In genomic region chr6:75204959-75205775, GRCh38 we compare ENCODE assay signal across 8 cellular contexts. TPM values are rescaled to one million over a fixed set of nuclear protein-coding genes. Genes with fewer than 3 reads are reported as not detected.
DNase-seq lines count a peak whose midpoint lies in the region; ATAC-seq and TF ChIP-seq lines count a peak whose summit lies in the region.

No MANE protein-coding gene starts in this region.

- no peaks in the 10 kb centered on the region for H3K9me3 ChIP-seq in heart left ventricle
- no peaks in the 10 kb centered on the region for H3K9me3 ChIP-seq in prostate gland

- ATAC-seq in activated T-cell treated with anti-CD3 and anti-CD28 coated beads, Interleukin-2, amount 50 U/mL, for 4 hours: peak; percentile 5 to 11
- ATAC-seq in heart left ventricle: peak in 2 of 4 donors; percentile 2 to 3
- no peak for ATAC-seq in HG03439 (IDR thresholded peaks at IDR 0.05; ENCODE audit: unreplicated experiment)
- no peak for ATAC-seq in HG03045 (IDR thresholded peaks at IDR 0.05; ENCODE audit: unreplicated experiment)
- no peak for ATAC-seq in HG03442 (IDR thresholded peaks at IDR 0.05; ENCODE audit: unreplicated experiment)

- WGBS in heart left ventricle, 4 donors: 1 to 2% (median 1%) methylated on average over 37 to 47 of the region's 47 CpGs
- under 1% methylated on average over 47 of the region's 47 CpGs for WGBS in prostate gland

- peak overlapping the region; percentile 73 for H3K4me3 Mint-ChIP-seq in activated T-cell treated with anti-CD3 and anti-CD28 coated beads, Interleukin-2, amount 50 U/mL, for 4 hours

- H3K36me3 Mint-ChIP-seq in activated T-cell treated with anti-CD3 and anti-CD28 coated beads, Interleukin-2, amount 50 U/mL, for 4 hours (ENCODE audit: insufficient read depth): no peaks in the 10 kb centered on the region

- H3K27ac ChIP-seq in heart left ventricle (peak overlapping the region; percentile 9 to 87 (median 70)), prostate gland (peak overlapping the region; percentile 41 to 60)

- H3K4me1 ChIP-seq in heart left ventricle (peaks cover 0 to 62% (median 20%) of the 10 kb centered on the region in 12 donors), prostate gland (replicated peaks) (no peaks in the 10 kb centered on the region)

- intact Hi-C loops in heart left ventricle (cut with DNase I): loop anchor here (5.0 to 10.0 kb wide), 21 partner anchors 310 to 1530 kb away; no protein-coding TSS in a partner anchor
- intact Hi-C loops in prostate gland (cut with DNase I): loop anchor here (2.0 to 5.0 kb wide), 4 partner anchors 108 to 1348 kb away; no protein-coding TSS in a partner anchor

- peak overlapping the region; percentile 19 to 72 (median 58) for H3K4me3 ChIP-seq in heart left ventricle
- peak overlapping the region; percentile 37 to 38 for H3K4me3 ChIP-seq in prostate gland

- H3K4me1 Mint-ChIP-seq in activated T-cell treated with anti-CD3 and anti-CD28 coated beads, Interleukin-2, amount 50 U/mL, for 4 hours (ENCODE audit: low read depth): peaks cover 54% of the 10 kb centered on the region

- TF ChIP-seq CTCF in heart left ventricle (IDR thresholded peaks at IDR 0.05) (peak in 1 of 12 donors; percentile 4), prostate gland (IDR thresholded peaks at IDR 0.05) (no peak)

- no peak for TF ChIP-seq POLR2A in heart left ventricle (IDR thresholded peaks at IDR 0.05)
- TF ChIP-seq POLR2A in prostate gland (IDR thresholded peaks at IDR 0.05): no peak

- H3K27me3 ChIP-seq in heart left ventricle (peaks cover 2 to 80% (median 34%) of the 10 kb centered on the region in 9 donors), prostate gland (replicated peaks; ENCODE audit: insufficient read depth) (peaks cover 3% of the 10 kb centered on the region)

- no peaks in the 10 kb centered on the region for H3K9me3 Mint-ChIP-seq in activated T-cell treated with anti-CD3 and anti-CD28 coated beads, Interleukin-2, amount 50 U/mL, for 4 hours

- H3K36me3 ChIP-seq in heart left ventricle: no peaks in the 10 kb centered on the region
- H3K36me3 ChIP-seq in prostate gland: no peaks in the 10 kb centered on the region

- peak; percentile 12 for DNase-seq in stimulated activated CD4-positive, alpha-beta T cell treated with anti-CD3 and anti-CD28 coated beads, Interleukin-12 subunit alpha, Interleukin-12 subunit beta, amount 100 ng/mL, for 4 hours
- no peak for DNase-seq in stimulated activated CD4-positive, alpha-beta T cell treated with anti-CD3 and anti-CD28 coated beads, Interleukin-2, amount 100 ng/mL, for 48 hours
- no peak for DNase-seq in activated T-cell treated with anti-CD3 and anti-CD28 coated beads, Interleukin-2, amount 50 U/mL, for 4 hours
- DNase-seq in heart left ventricle (peak in 3 of 5 donors; percentile 36 to 54 (median 36)), prostate gland (ENCODE audit: low spot score) (no peak)

- H3K27me3 Mint-ChIP-seq in activated T-cell treated with anti-CD3 and anti-CD28 coated beads, Interleukin-2, amount 50 U/mL, for 4 hours (ENCODE audit: low read depth): peaks cover 84% of the 10 kb centered on the region

RNA-seq across cellular contexts. Expression of gene COL12A1, which starts 0.7 kb away (rescaled TPM):
- total RNA-seq in activated T-cell treated with anti-CD3 and anti-CD28 coated beads, Interleukin-2, amount 50 U/mL, for 4 hours: under 1 TPM; 0.29 to 0.40 (median 0.30) TPM
- total RNA-seq in heart left ventricle: 10 to 100 TPM in 8 of 9 donors, 1 to 10 TPM in 1; 9.4 to 26.8 (median 24.0) TPM
- 1 to 10 TPM; 3.1 to 4.7 TPM for polyA plus RNA-seq in heart left ventricle
- 10 to 100 TPM in 1 of 2 donors, 1 to 10 TPM in 1; 8.6 to 40.6 TPM for total RNA-seq in prostate gland

RNA-seq across cellular contexts. Expression of gene COX7A2, which starts 38.4 kb away (rescaled TPM):
- total RNA-seq in activated T-cell treated with anti-CD3 and anti-CD28 coated beads, Interleukin-2, amount 50 U/mL, for 4 hours: 100 to 1,000 TPM; 469 to 506 (median 486) TPM
- total RNA-seq in heart left ventricle: 1,000 to 10,000 TPM in 4 of 9 donors, 100 to 1,000 TPM in 5; 646 to 1,301 (median 986) TPM
- 1,000 to 10,000 TPM; 1,329 to 1,466 TPM for polyA plus RNA-seq in heart left ventricle
- total RNA-seq in prostate gland: 100 to 1,000 TPM; 136 to 724 TPM

Comparison
In these comparisons a context has a peak if more than half of its experiments do, and no peak if none do; other contexts are left out.
1. DNase-seq: peak in stimulated activated CD4-positive, alpha-beta T cell treated with anti-CD3 and anti-CD28 coated beads, Interleukin-12 subunit alpha, Interleukin-12 subunit beta, amount 100 ng/mL, for 4 hours (single experiment) and heart left ventricle (3 of 5); none in stimulated activated CD4-positive, alpha-beta T cell treated with anti-CD3 and anti-CD28 coated beads, Interleukin-2, amount 100 ng/mL, for 48 hours (0 of 2), activated T-cell treated with anti-CD3 and anti-CD28 coated beads, Interleukin-2, amount 50 U/mL, for 4 hours (single experiment) and prostate gland (single experiment).
2. ATAC-seq: peak in activated T-cell treated with anti-CD3 and anti-CD28 coated beads, Interleukin-2, amount 50 U/mL, for 4 hours (2 of 2); none in HG03439 (single experiment), HG03045 (single experiment) and HG03442 (single experiment).
3. RNA of gene COL12A1, which starts 0.7 kb away (total RNA-seq): 8.6 to 40.6 TPM in prostate gland and 9.4 to 26.8 TPM in heart left ventricle; 0.29 to 0.40 TPM in activated T-cell treated with anti-CD3 and anti-CD28 coated beads, Interleukin-2, amount 50 U/mL, for 4 hours; every median in the first group is over 4 times any median in the second.